Comparison of ENCODE assay signal across 1 cellular context in genomic region chr10:95437669-95438068, GRCh38.
TF ChIP-seq lines count a peak whose summit lies in the region.

No MANE protein-coding gene starts in this region.

TF ChIP-seq in WTC11, 78 proteins besides CTCF, POLR2A, EP300 and RAD21 (continued from another document):
- no peak for TF ChIP-seq STAT6 (CRISPR knock-in tag; conservative IDR thresholded peaks at IDR 0.05; ENCODE audit: low read depth)
- TF ChIP-seq PRRX2 (CRISPR knock-in tag; IDR thresholded peaks at IDR 0.05) = no peak
- no peak for TF ChIP-seq AFF4 (CRISPR knock-in tag; IDR thresholded peaks at IDR 0.05; ENCODE audit: borderline replicate concordance)
- no peak for TF ChIP-seq ELF4 (CRISPR knock-in tag; IDR thresholded peaks at IDR 0.05; ENCODE audit: low read depth)
- no peak for TF ChIP-seq JAZF1 (CRISPR knock-in tag; IDR thresholded peaks at IDR 0.05)
- no peak for TF ChIP-seq ZMAT4 (CRISPR knock-in tag; IDR thresholded peaks at IDR 0.05)
- no peak for TF ChIP-seq HMGA2 (CRISPR knock-in tag; IDR thresholded peaks at IDR 0.05)
- TF ChIP-seq GABPB1 (CRISPR knock-in tag; IDR thresholded peaks at IDR 0.05) = no peak
- no peak for TF ChIP-seq CREM (CRISPR knock-in tag; IDR thresholded peaks at IDR 0.05)
- TF ChIP-seq FOXP4 (CRISPR knock-in tag; IDR thresholded peaks at IDR 0.05) = no peak
- TF ChIP-seq ATF1 (CRISPR knock-in tag; IDR thresholded peaks at IDR 0.05) = no peak
